ENCODE assay signal across 1 cellular context in the genomic region with DNA sequence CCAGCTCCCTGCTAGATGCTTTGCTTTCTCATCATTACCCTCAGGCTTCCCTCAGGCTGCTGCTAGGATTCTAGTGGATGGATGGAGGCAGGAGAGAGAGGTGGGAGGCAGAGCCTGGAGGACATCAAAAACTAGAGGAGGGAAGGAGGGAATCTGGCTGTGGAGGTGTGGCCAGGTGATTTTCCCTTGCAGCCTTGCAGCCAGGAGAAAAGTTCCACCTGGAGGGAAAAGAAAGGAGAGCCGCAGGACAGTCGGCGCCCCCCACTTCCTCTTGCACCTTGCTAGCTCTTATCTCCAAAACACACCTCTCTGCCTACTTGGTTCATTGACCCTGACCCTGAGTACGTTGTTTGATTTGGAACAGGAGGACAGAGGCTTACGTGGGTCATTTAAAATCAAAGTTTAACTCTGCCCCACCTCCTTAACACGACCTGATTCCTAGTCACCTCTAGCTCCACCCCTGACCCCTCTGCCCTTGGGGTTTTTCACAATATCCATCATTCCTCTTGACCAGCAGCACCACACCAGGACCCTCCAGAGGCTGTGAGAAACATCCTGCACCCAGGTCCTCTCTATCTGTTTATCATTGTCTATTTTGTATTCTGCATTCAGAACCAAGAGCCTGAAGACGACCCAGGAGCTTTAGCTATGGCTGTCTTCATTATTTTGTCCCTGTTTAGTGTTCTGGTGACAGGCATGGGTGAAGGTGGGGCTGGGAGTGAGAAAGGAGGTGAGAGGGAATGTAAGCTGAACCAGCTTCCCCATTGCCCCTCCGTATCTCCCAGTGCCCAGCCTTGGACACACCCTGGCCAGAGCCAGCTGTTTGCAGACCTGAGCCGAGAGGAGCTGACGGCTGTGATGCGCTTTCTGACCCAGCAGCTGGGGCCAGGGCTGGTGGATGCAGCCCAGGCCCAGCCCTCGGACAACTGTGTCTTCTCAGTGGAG.
A peak's percentile ranks its signal among the peaks of the same experiment; 100 is the strongest.
TF ChIP-seq lines count a peak whose summit lies in the region.

No MANE protein-coding gene starts in this region.

TF ChIP-seq in K562, 482 proteins besides CTCF, POLR2A, EP300 and RAD21:
- TF ChIP-seq MXI1 (IDR thresholded peaks at IDR 0.05; ENCODE audit: low read depth, low read length) (no peak), CBFA2T3 (IDR thresholded peaks at IDR 0.05) (0 out of 2 replicates have a peak, but pooled peaks have one; percentile 10), KDM1A (IDR thresholded peaks at IDR 0.05) (peak in 1 of 2 experiments; percentile 19; a peak in 2 of 4 replicates)
TF ChIP-seq in K562: peak in this region for 2.
